Comparison of ENCODE assay signal across 19 cellular contexts in the genomic region with DNA sequence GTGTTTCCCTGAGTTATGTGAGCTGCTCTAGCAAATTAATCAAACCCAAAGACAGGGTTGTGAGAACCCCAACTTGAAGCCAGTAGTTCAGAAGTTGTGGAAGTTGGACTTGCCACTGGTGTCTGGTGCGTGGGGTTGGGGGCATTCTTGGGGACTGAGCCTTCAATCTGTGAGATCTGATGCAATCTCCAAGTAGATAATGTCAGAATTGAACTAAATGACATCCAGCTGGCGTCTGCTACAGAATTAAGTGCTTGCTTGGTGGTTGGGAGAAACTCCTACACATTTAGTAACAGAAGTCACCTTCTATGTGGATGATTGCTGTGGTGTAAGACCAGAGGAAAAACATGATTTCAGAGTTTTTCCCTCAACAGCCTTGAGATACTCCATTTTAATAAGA.
"Had no signal": no experiment of that assay in that cellular context is flagged by ENCODE, and none has a peak within 500 bp of the region (broad histone marks: within the 10 kb centered on the region; RNA-seq: fewer than 3 reads in every experiment).

No MANE protein-coding gene starts in this region.

- H3K4me1 Mint-ChIP-seq: activated CD8-positive, alpha-beta memory T cell treated with anti-CD3 and anti-CD28 coated beads, Interleukin-2, amount 10 ng/mL, durations not matched to agents 7 days and 5 days; immature natural killer cell; stimulated activated effector memory CD8-positive, alpha-beta T cell treated with anti-CD3 and anti-CD28 coated beads, Interleukin-12 subunit alpha, Interleukin-12 subunit beta, amount 100 ng/mL, for 72 hours had no signal

- ATAC-seq: activated CD4-positive, CD25-positive, alpha-beta regulatory T cell treated with anti-CD3 and anti-CD28 coated beads, Interleukin-2, amount 50 U/mL, for 24 hours; activated CD8-positive, alpha-beta memory T cell treated with anti-CD3 and anti-CD28 coated beads, Interleukin-2, amount 10 ng/mL, durations not matched to agents 7 days and 5 days; activated T-cell treated with anti-CD3 and anti-CD28 coated beads, Interleukin-2, amount 50 U/mL, for 4 hours; left cardiac atrium; naive thymus-derived CD8-positive, alpha-beta T cell; right cardiac atrium; stimulated activated effector memory CD8-positive, alpha-beta T cell treated with anti-CD3 and anti-CD28 coated beads, Interleukin-12 subunit alpha, Interleukin-12 subunit beta, amount 100 ng/mL, for 72 hours had no signal

- H3K9me3 ChIP-seq: ascending aorta, esophagus muscularis mucosa had no signal

- DNase-seq: activated CD8-positive, alpha-beta memory T cell treated with anti-CD3 and anti-CD28 coated beads, Interleukin-2, amount 10 ng/mL, durations not matched to agents 7 days and 5 days; activated gamma-delta T cell; activated naive CD8-positive, alpha-beta T cell treated with anti-CD3 and anti-CD28 coated beads, Interleukin-2, amount 10 ng/mL, durations not matched to agents 7 days and 5 days; activated T-cell treated with anti-CD3 and anti-CD28 coated beads, Interleukin-2, amount 50 U/mL, for 4 hours; glutamatergic neuron; immature natural killer cell; left cardiac atrium; naive thymus-derived CD8-positive, alpha-beta T cell; nucleus accumbens; right cardiac atrium; substantia nigra; T-helper 2 cell had no signal

- H3K27me3 ChIP-seq: ascending aorta, cardiac muscle cell, esophagus muscularis mucosa had no signal

- H3K9me3 Mint-ChIP-seq: activated naive CD8-positive, alpha-beta T cell treated with anti-CD3 and anti-CD28 coated beads, Interleukin-2, amount 10 ng/mL, durations not matched to agents 7 days and 5 days; activated T-cell treated with anti-CD3 and anti-CD28 coated beads, Interleukin-2, amount 50 U/mL, for 4 hours; immature natural killer cell; naive thymus-derived CD8-positive, alpha-beta T cell; stimulated activated effector memory CD8-positive, alpha-beta T cell treated with anti-CD3 and anti-CD28 coated beads, Interleukin-12 subunit alpha, Interleukin-12 subunit beta, amount 100 ng/mL, for 72 hours had no signal

- H3K27ac Mint-ChIP-seq: activated CD8-positive, alpha-beta memory T cell treated with anti-CD3 and anti-CD28 coated beads, Interleukin-2, amount 10 ng/mL, durations not matched to agents 7 days and 5 days; activated naive CD8-positive, alpha-beta T cell treated with anti-CD3 and anti-CD28 coated beads, Interleukin-2, amount 10 ng/mL, durations not matched to agents 7 days and 5 days; immature natural killer cell; naive thymus-derived CD8-positive, alpha-beta T cell; progenitor cell of endocrine pancreas; stimulated activated effector memory CD8-positive, alpha-beta T cell treated with anti-CD3 and anti-CD28 coated beads, Interleukin-12 subunit alpha, Interleukin-12 subunit beta, amount 100 ng/mL, for 72 hours; type B pancreatic cell had no signal

- H3K4me3 ChIP-seq: ascending aorta, cardiac muscle cell, esophagus muscularis mucosa had no signal

- H3K36me3 Mint-ChIP-seq: activated CD8-positive, alpha-beta memory T cell treated with anti-CD3 and anti-CD28 coated beads, Interleukin-2, amount 10 ng/mL, durations not matched to agents 7 days and 5 days; stimulated activated effector memory CD8-positive, alpha-beta T cell treated with anti-CD3 and anti-CD28 coated beads, Interleukin-12 subunit alpha, Interleukin-12 subunit beta, amount 100 ng/mL, for 72 hours had no signal

- H3K4me3 Mint-ChIP-seq: activated CD8-positive, alpha-beta memory T cell treated with anti-CD3 and anti-CD28 coated beads, Interleukin-2, amount 10 ng/mL, durations not matched to agents 7 days and 5 days; activated naive CD8-positive, alpha-beta T cell treated with anti-CD3 and anti-CD28 coated beads, Interleukin-2, amount 10 ng/mL, durations not matched to agents 7 days and 5 days; activated T-cell treated with anti-CD3 and anti-CD28 coated beads, Interleukin-2, amount 50 U/mL, for 4 hours; immature natural killer cell; naive thymus-derived CD8-positive, alpha-beta T cell; stimulated activated effector memory CD8-positive, alpha-beta T cell treated with anti-CD3 and anti-CD28 coated beads, Interleukin-12 subunit alpha, Interleukin-12 subunit beta, amount 100 ng/mL, for 72 hours; type B pancreatic cell had no signal

- H3K27me3 Mint-ChIP-seq: activated CD8-positive, alpha-beta memory T cell treated with anti-CD3 and anti-CD28 coated beads, Interleukin-2, amount 10 ng/mL, durations not matched to agents 7 days and 5 days; activated naive CD8-positive, alpha-beta T cell treated with anti-CD3 and anti-CD28 coated beads, Interleukin-2, amount 10 ng/mL, durations not matched to agents 7 days and 5 days; naive thymus-derived CD8-positive, alpha-beta T cell; progenitor cell of endocrine pancreas had no signal

- H3K36me3 ChIP-seq: ascending aorta, cardiac muscle cell, esophagus muscularis mucosa had no signal

- H3K27ac ChIP-seq: ascending aorta, cardiac muscle cell, esophagus muscularis mucosa had no signal
